9 cellular contexts compared by ENCODE assay signal in the genomic region with DNA sequence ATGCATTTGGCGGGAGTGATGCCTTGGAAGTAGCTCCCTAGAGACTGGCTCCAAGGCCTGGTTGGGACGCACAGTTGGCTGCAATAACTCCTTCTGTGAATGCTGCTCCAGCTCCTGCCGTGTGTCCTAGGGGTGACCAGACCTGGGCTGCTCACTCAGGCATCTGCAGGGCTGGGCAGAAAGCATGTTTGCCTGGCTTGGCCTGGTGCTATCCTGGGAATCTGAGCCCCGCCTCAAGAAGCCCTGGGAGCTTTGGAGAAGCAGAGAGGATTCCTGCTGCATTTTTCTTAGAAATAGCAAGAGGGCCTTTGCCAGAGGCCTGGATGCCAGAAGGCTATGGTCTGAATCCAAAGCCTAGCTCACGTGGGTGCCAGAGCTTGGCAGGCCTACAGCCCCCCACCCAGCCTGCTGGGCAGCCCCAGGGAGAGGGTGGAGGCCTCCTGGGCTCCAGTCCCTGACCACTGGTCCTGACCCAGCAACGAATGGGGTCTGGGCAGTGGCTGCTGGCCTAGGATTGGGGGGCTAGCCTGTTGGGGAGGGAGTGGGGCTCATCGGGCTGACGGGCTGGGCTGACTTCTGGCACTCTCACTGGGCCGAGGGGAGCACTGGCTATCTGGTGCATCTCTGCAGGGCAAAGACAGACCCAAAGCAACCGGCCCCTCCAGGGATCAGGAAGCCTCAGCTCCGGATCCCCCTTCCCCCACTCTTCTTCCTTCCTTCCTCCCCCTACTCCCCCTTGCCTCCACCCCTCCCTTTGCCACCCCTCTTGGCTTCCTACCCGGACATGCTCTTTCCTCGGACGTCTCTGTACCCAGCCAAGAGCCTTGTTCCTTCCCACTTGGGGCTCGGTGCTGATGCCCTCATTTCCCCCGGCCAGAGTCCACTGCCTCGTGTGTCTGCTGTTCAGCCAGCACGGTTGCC. TPM values are rescaled to one million over a fixed set of nuclear protein-coding genes. Genes with fewer than 3 reads are reported as not detected.
DNase-seq lines count a peak whose midpoint lies in the region; ATAC-seq and TF ChIP-seq lines count a peak whose summit lies in the region.
"Had no signal": no experiment of that assay in that cellular context is flagged by ENCODE, and none has a peak within 500 bp of the region (broad histone marks: within the 10 kb centered on the region; RNA-seq: fewer than 3 reads in every experiment).

No MANE protein-coding gene starts in this region.

- intact Hi-C loops in left cardiac atrium (cut with DNase I) (no loop called here), prostate gland (cut with DNase I) (no loop called here)

- no peaks in the 10 kb centered on the region for H3K27me3 Mint-ChIP-seq in activated T-cell treated with anti-CD3 and anti-CD28 coated beads, Interleukin-2, amount 50 U/mL, for 24 hours

- H3K27ac Mint-ChIP-seq in activated T-cell treated with anti-CD3 and anti-CD28 coated beads, Interleukin-2, amount 50 U/mL, for 24 hours = no peak overlapping the region

- DNase-seq in adipocyte (ENCODE audit: low read depth) (peak; percentile 81), left cardiac atrium (peak; percentile 60), prostate gland (ENCODE audit: low spot score) (no peak), LoVo (ENCODE audit: low spot score) (no peak)
- DNase-seq in central memory CD4-positive, alpha-beta T cell = no peak
- DNase-seq in activated T-cell treated with anti-CD3 and anti-CD28 coated beads, Interleukin-2, amount 50 U/mL, for 24 hours = no peak
- DNase-seq in activated CD4-positive, alpha-beta T cell treated with anti-CD3 and anti-CD28 coated beads for 48 hours = no peak

- H3K36me3 Mint-ChIP-seq in activated T-cell treated with anti-CD3 and anti-CD28 coated beads, Interleukin-2, amount 50 U/mL, for 24 hours (ENCODE audit: low read depth) = no peaks in the 10 kb centered on the region

- peak overlapping the region in 9 of 11 experiments; percentile 41 to 85 (median 70); a peak in 18 of 22 replicates for H3K27ac ChIP-seq in BLaER1 treated with 17β-estradiol and CSF1 and Interleukin-3, amounts not matched to agents 10 nM and 100 nM
- peak overlapping the region; percentile 75 to 83 for H3K27ac ChIP-seq in prostate gland

- peak overlapping the region in 7 of 10 experiments; percentile 16 to 49 (median 43); a peak in 11 of 20 replicates for H3K4me3 ChIP-seq in BLaER1 treated with 17β-estradiol and CSF1 and Interleukin-3, amounts not matched to agents 10 nM and 100 nM
- H3K4me3 ChIP-seq in adipocyte (ENCODE audit: low read length) (no peak overlapping the region), prostate gland (no peak overlapping the region)

- H3K4me2 ChIP-seq in BLaER1 treated with 17β-estradiol and CSF1 and Interleukin-3, amounts not matched to agents 10 nM and 100 nM = peak overlapping the region; percentile 71 to 100 (median 90)

- no peaks in the 10 kb centered on the region for H3K4me1 Mint-ChIP-seq in activated T-cell treated with anti-CD3 and anti-CD28 coated beads, Interleukin-2, amount 50 U/mL, for 24 hours (ENCODE audit: low read depth)

- no peak overlapping the region for H3K4me3 Mint-ChIP-seq in activated T-cell treated with anti-CD3 and anti-CD28 coated beads, Interleukin-2, amount 50 U/mL, for 24 hours

- peaks cover 0 to 25% (median 13%) of the 10 kb centered on the region in 11 experiments; a peak in 10 of 22 replicates for H3K36me3 ChIP-seq in BLaER1 treated with 17β-estradiol and CSF1 and Interleukin-3, amounts not matched to agents 10 nM and 100 nM
- H3K36me3 ChIP-seq in adipocyte (ENCODE audit: control insufficient read depth, insufficient read depth, low read length, severe bottlenecking) (no peaks in the 10 kb centered on the region), prostate gland (no peaks in the 10 kb centered on the region)

- 11% methylated on average over 18 of the region's 18 CpGs for WGBS in prostate gland

- H3K4me1 ChIP-seq in BLaER1 treated with 17β-estradiol and CSF1 and Interleukin-3, amounts not matched to agents 10 nM and 100 nM = peaks cover 41 to 100% (median 100%) of the 10 kb centered on the region in 10 experiments
- H3K4me1 ChIP-seq in adipocyte (ENCODE audit: control insufficient read depth, insufficient read depth, low read length) (peaks cover 38% of the 10 kb centered on the region), prostate gland (replicated peaks) (peaks cover 46% of the 10 kb centered on the region)

- peak; percentile 47 to 71 for ATAC-seq in left cardiac atrium

- peaks cover 0 to 63% (median 0%) of the 10 kb centered on the region in 11 experiments; a peak in 4 of 22 replicates for H4K20me1 ChIP-seq in BLaER1 treated with 17β-estradiol and CSF1 and Interleukin-3, amounts not matched to agents 10 nM and 100 nM

- H3K9ac ChIP-seq in BLaER1 treated with 17β-estradiol and CSF1 and Interleukin-3, amounts not matched to agents 10 nM and 100 nM = peak overlapping the region in 9 of 11 experiments; percentile 28 to 75 (median 67); a peak in 17 of 22 replicates
- H3K9ac ChIP-seq in adipocyte (ENCODE audit: low read length) = no peak overlapping the region

- no peak for TF ChIP-seq CTCF in prostate gland (IDR thresholded peaks at IDR 0.05)

- no peaks in the 10 kb centered on the region for H3K9me3 Mint-ChIP-seq in activated T-cell treated with anti-CD3 and anti-CD28 coated beads, Interleukin-2, amount 50 U/mL, for 24 hours

- no peak for TF ChIP-seq POLR2A in prostate gland (IDR thresholded peaks at IDR 0.05)

- H3K9me3 ChIP-seq in BLaER1 treated with 17β-estradiol and CSF1 and Interleukin-3, amounts not matched to agents 10 nM and 100 nM (replicated peaks in 1 of 11) = no peaks in the 10 kb centered on the region
- no peaks in the 10 kb centered on the region for H3K9me3 ChIP-seq in adipocyte (ENCODE audit: control insufficient read depth, low read length)
- no peaks in the 10 kb centered on the region for H3K9me3 ChIP-seq in prostate gland

- no peaks in the 10 kb centered on the region for H3K27me3 ChIP-seq in BLaER1 treated with 17β-estradiol and CSF1 and Interleukin-3, amounts not matched to agents 10 nM and 100 nM
- H3K27me3 ChIP-seq in adipocyte (replicated peaks; ENCODE audit: control insufficient read depth, insufficient read depth, low read length) (no peaks in the 10 kb centered on the region), prostate gland (replicated peaks; ENCODE audit: insufficient read depth) (no peaks in the 10 kb centered on the region)

RNA-seq across cellular contexts. Expression of a gene that starts 10.5 kb away (rescaled TPM):
- total RNA-seq in left cardiac atrium (10 to 100 TPM; 12.5 to 24.0 TPM), prostate gland (10 to 100 TPM; 43.3 to 71.8 TPM)

RNA-seq across cellular contexts. Expression of a gene that starts 25.8 kb away (rescaled TPM):
- total RNA-seq in left cardiac atrium (not detected), prostate gland (not detected)
- total RNA-seq: ureter had no signal

RNA-seq across cellular contexts. Expression of a gene that starts 39.4 kb away (rescaled TPM):
- total RNA-seq in left cardiac atrium (1 to 10 TPM; 5.2 to 7.7 TPM), prostate gland (1 to 10 TPM in 1 of 2 donors, under 1 TPM in 1; 0.41 to 4.0 TPM)

Comparison
In these comparisons a context has a peak if more than half of its experiments do, and no peak if none do; other contexts are left out.
1. H3K4me3 ChIP-seq: peak in BLaER1 treated with 17β-estradiol and CSF1 and Interleukin-3, amounts not matched to agents 10 nM and 100 nM (7 of 10); none in adipocyte (single experiment) and prostate gland (0 of 2).
2. DNase-seq: peak in adipocyte (single experiment) and left cardiac atrium (single experiment); none in prostate gland (single experiment), central memory CD4-positive, alpha-beta T cell (single experiment), LoVo (single experiment), activated T-cell treated with anti-CD3 and anti-CD28 coated beads, Interleukin-2, amount 50 U/mL, for 24 hours (single experiment) and activated CD4-positive, alpha-beta T cell treated with anti-CD3 and anti-CD28 coated beads for 48 hours (single experiment).